ENCODE assay signal across 1 cellular context in the genomic region with DNA sequence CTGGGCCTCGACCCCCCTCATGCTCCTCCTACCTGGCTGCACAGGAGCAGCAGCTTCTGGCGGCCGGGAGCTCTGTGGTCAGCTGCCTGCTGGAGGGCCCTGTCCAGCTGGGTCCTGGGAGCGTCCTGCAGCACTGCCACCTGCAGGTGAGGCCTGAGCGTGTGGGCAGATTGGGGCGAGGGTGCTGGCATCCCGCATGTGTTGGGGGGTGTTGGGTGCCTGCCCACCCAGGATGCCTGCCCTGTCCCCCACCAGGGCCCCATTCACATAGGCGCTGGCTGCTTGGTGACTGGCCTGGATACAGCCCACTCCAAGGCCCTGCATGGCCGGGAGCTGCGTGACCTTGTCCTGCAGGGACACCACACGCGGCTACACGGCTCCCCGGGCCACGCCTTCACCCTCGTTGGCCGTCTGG.
TF ChIP-seq lines count a peak whose summit lies in the region.

No MANE protein-coding gene starts in this region.

TF ChIP-seq in HepG2, 621 proteins besides CTCF, POLR2A, EP300 and RAD21 (continued from another document):
- TF ChIP-seq, protein P1, sequence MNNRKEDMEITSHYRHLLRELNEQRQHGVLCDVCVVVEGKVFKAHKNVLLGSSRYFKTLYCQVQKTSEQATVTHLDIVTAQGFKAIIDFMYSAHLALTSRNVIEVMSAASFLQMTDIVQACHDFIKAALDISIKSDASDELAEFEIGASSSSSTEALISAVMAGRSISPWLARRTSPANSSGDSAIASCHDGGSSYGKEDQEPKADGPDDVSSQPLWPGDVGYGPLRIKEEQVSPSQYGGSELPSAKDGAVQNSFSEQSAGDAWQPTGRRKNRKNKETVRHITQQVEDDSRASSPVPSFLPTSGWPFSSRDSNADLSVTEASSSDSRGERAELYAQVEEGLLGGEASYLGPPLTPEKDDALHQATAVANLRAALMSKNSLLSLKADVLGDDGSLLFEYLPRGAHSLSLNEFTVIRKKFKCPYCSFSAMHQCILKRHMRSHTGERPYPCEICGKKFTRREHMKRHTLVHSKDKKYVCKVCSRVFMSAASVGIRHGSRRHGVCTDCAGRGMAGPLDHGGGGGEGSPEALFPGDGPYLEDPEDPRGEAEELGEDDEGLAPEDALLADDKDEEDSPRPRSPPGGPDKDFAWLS (CRISPR knock-in tag; IDR thresholded peaks at IDR 0.05; ENCODE audit: borderline replicate concordance), result peak; percentile 93
- TF ChIP-seq ZNF788 (CRISPR knock-in tag; IDR thresholded peaks at IDR 0.05; ENCODE audit: borderline replicate concordance) (peak; percentile 51; the same call in 1 of the 2 replicates), ZFX (CRISPR knock-in tag; IDR thresholded peaks at IDR 0.05; ENCODE audit: low read depth) (peak; percentile 78), SALL1 (CRISPR knock-in tag; IDR thresholded peaks at IDR 0.05) (peak; percentile 65), ZKSCAN5 (CRISPR knock-in tag; IDR thresholded peaks at IDR 0.05) (no peak), ZNF543 (CRISPR knock-in tag; IDR thresholded peaks at IDR 0.05) (no peak), HOXA3 (CRISPR knock-in tag; IDR thresholded peaks at IDR 0.05) (peak; percentile 29), BORCS8-MEF2B (CRISPR knock-in tag; IDR thresholded peaks at IDR 0.05) (peak; percentile 70; the same call in 1 of the 2 replicates), ZNF292 (CRISPR knock-in tag; IDR thresholded peaks at IDR 0.05; ENCODE audit: borderline replicate concordance, low read depth) (peak; percentile 89; the same call in 1 of the 2 replicates), JUND (CRISPR knock-in tag; IDR thresholded peaks at IDR 0.05) (no peak), RXRB (CRISPR knock-in tag; IDR thresholded peaks at IDR 0.05; ENCODE audit: borderline replicate concordance) (0 out of 2 replicates have a peak, but pooled peaks have one; percentile 25), GTF3A (CRISPR knock-in tag; conservative IDR thresholded peaks at IDR 0.05) (peak; percentile 92; the same call in 1 of the 2 replicates), SALL2 (CRISPR knock-in tag; IDR thresholded peaks at IDR 0.05) (0 out of 2 replicates have a peak, but pooled peaks have one; percentile 60), ZNF792 (CRISPR knock-in tag; IDR thresholded peaks at IDR 0.05) (no peak), ZFP36 (IDR thresholded peaks at IDR 0.05; ENCODE audit: borderline replicate concordance, low read depth, low read length, partially characterized antibody) (peak; percentile 48)
- TF ChIP-seq, protein P2, sequence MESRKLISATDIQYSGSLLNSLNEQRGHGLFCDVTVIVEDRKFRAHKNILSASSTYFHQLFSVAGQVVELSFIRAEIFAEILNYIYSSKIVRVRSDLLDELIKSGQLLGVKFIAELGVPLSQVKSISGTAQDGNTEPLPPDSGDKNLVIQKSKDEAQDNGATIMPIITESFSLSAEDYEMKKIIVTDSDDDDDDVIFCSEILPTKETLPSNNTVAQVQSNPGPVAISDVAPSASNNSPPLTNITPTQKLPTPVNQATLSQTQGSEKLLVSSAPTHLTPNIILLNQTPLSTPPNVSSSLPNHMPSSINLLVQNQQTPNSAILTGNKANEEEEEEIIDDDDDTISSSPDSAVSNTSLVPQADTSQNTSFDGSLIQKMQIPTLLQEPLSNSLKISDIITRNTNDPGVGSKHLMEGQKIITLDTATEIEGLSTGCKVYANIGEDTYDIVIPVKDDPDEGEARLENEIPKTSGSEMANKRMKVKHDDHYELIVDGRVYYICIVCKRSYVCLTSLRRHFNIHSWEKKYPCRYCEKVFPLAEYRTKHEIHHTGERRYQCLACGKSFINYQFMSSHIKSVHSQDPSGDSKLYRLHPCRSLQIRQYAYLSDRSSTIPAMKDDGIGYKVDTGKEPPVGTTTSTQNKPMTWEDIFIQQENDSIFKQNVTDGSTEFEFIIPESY (CRISPR knock-in tag; IDR thresholded peaks at IDR 0.05), result peak; percentile 88; the same call in 1 of the 2 replicates
- TF ChIP-seq, protein P3, sequence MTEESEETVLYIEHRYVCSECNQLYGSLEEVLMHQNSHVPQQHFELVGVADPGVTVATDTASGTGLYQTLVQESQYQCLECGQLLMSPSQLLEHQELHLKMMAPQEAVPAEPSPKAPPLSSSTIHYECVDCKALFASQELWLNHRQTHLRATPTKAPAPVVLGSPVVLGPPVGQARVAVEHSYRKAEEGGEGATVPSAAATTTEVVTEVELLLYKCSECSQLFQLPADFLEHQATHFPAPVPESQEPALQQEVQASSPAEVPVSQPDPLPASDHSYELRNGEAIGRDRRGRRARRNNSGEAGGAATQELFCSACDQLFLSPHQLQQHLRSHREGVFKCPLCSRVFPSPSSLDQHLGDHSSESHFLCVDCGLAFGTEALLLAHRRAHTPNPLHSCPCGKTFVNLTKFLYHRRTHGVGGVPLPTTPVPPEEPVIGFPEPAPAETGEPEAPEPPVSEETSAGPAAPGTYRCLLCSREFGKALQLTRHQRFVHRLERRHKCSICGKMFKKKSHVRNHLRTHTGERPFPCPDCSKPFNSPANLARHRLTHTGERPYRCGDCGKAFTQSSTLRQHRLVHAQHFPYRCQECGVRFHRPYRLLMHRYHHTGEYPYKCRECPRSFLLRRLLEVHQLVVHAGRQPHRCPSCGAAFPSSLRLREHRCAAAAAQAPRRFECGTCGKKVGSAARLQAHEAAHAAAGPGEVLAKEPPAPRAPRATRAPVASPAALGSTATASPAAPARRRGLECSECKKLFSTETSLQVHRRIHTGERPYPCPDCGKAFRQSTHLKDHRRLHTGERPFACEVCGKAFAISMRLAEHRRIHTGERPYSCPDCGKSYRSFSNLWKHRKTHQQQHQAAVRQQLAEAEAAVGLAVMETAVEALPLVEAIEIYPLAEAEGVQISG (CRISPR knock-in tag; IDR thresholded peaks at IDR 0.05), result peak; percentile 96
- TF ChIP-seq, protein P4, sequence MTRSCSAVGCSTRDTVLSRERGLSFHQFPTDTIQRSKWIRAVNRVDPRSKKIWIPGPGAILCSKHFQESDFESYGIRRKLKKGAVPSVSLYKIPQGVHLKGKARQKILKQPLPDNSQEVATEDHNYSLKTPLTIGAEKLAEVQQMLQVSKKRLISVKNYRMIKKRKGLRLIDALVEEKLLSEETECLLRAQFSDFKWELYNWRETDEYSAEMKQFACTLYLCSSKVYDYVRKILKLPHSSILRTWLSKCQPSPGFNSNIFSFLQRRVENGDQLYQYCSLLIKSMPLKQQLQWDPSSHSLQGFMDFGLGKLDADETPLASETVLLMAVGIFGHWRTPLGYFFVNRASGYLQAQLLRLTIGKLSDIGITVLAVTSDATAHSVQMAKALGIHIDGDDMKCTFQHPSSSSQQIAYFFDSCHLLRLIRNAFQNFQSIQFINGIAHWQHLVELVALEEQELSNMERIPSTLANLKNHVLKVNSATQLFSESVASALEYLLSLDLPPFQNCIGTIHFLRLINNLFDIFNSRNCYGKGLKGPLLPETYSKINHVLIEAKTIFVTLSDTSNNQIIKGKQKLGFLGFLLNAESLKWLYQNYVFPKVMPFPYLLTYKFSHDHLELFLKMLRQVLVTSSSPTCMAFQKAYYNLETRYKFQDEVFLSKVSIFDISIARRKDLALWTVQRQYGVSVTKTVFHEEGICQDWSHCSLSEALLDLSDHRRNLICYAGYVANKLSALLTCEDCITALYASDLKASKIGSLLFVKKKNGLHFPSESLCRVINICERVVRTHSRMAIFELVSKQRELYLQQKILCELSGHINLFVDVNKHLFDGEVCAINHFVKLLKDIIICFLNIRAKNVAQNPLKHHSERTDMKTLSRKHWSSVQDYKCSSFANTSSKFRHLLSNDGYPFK (CRISPR knock-in tag; IDR thresholded peaks at IDR 0.05; ENCODE audit: borderline replicate concordance), result peak; percentile 63; the same call in 1 of the 2 replicates
- TF ChIP-seq, protein P5, sequence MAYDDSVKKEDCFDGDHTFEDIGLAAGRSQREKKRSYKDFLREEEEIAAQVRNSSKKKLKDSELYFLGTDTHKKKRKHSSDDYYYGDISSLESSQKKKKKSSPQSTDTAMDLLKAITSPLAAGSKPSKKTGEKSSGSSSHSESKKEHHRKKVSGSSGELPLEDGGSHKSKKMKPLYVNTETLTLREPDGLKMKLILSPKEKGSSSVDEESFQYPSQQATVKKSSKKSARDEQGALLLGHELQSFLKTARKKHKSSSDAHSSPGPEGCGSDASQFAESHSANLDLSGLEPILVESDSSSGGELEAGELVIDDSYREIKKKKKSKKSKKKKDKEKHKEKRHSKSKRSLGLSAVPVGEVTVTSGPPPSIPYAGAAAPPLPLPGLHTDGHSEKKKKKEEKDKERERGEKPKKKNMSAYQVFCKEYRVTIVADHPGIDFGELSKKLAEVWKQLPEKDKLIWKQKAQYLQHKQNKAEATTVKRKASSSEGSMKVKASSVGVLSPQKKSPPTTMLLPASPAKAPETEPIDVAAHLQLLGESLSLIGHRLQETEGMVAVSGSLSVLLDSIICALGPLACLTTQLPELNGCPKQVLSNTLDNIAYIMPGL (CRISPR knock-in tag; IDR thresholded peaks at IDR 0.05; ENCODE audit: borderline replicate concordance in 1 of 2, low read depth in 1 of 2), result peak; percentile 78 to 89
- TF ChIP-seq, protein P6, sequence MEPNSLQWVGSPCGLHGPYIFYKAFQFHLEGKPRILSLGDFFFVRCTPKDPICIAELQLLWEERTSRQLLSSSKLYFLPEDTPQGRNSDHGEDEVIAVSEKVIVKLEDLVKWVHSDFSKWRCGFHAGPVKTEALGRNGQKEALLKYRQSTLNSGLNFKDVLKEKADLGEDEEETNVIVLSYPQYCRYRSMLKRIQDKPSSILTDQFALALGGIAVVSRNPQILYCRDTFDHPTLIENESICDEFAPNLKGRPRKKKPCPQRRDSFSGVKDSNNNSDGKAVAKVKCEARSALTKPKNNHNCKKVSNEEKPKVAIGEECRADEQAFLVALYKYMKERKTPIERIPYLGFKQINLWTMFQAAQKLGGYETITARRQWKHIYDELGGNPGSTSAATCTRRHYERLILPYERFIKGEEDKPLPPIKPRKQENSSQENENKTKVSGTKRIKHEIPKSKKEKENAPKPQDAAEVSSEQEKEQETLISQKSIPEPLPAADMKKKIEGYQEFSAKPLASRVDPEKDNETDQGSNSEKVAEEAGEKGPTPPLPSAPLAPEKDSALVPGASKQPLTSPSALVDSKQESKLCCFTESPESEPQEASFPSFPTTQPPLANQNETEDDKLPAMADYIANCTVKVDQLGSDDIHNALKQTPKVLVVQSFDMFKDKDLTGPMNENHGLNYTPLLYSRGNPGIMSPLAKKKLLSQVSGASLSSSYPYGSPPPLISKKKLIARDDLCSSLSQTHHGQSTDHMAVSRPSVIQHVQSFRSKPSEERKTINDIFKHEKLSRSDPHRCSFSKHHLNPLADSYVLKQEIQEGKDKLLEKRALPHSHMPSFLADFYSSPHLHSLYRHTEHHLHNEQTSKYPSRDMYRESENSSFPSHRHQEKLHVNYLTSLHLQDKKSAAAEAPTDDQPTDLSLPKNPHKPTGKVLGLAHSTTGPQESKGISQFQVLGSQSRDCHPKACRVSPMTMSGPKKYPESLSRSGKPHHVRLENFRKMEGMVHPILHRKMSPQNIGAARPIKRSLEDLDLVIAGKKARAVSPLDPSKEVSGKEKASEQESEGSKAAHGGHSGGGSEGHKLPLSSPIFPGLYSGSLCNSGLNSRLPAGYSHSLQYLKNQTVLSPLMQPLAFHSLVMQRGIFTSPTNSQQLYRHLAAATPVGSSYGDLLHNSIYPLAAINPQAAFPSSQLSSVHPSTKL (CRISPR knock-in tag; IDR thresholded peaks at IDR 0.05), result 0 out of 2 replicates have a peak, but pooled peaks have one; percentile 19
- TF ChIP-seq, protein P7, sequence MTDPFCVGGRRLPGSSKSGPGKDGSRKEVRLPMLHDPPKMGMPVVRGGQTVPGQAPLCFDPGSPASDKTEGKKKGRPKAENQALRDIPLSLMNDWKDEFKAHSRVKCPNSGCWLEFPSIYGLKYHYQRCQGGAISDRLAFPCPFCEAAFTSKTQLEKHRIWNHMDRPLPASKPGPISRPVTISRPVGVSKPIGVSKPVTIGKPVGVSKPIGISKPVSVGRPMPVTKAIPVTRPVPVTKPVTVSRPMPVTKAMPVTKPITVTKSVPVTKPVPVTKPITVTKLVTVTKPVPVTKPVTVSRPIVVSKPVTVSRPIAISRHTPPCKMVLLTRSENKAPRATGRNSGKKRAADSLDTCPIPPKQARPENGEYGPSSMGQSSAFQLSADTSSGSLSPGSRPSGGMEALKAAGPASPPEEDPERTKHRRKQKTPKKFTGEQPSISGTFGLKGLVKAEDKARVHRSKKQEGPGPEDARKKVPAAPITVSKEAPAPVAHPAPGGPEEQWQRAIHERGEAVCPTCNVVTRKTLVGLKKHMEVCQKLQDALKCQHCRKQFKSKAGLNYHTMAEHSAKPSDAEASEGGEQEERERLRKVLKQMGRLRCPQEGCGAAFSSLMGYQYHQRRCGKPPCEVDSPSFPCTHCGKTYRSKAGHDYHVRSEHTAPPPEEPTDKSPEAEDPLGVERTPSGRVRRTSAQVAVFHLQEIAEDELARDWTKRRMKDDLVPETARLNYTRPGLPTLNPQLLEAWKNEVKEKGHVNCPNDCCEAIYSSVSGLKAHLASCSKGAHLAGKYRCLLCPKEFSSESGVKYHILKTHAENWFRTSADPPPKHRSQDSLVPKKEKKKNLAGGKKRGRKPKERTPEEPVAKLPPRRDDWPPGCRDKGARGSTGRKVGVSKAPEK (CRISPR knock-in tag; IDR thresholded peaks at IDR 0.05; ENCODE audit: borderline replicate concordance), result no peak
- TF ChIP-seq, protein P8, sequence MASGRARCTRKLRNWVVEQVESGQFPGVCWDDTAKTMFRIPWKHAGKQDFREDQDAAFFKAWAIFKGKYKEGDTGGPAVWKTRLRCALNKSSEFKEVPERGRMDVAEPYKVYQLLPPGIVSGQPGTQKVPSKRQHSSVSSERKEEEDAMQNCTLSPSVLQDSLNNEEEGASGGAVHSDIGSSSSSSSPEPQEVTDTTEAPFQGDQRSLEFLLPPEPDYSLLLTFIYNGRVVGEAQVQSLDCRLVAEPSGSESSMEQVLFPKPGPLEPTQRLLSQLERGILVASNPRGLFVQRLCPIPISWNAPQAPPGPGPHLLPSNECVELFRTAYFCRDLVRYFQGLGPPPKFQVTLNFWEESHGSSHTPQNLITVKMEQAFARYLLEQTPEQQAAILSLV (CRISPR knock-in tag; IDR thresholded peaks at IDR 0.05; ENCODE audit: borderline replicate concordance), result 0 out of 2 replicates have a peak, but pooled peaks have one; percentile 55
- TF ChIP-seq, protein P9, sequence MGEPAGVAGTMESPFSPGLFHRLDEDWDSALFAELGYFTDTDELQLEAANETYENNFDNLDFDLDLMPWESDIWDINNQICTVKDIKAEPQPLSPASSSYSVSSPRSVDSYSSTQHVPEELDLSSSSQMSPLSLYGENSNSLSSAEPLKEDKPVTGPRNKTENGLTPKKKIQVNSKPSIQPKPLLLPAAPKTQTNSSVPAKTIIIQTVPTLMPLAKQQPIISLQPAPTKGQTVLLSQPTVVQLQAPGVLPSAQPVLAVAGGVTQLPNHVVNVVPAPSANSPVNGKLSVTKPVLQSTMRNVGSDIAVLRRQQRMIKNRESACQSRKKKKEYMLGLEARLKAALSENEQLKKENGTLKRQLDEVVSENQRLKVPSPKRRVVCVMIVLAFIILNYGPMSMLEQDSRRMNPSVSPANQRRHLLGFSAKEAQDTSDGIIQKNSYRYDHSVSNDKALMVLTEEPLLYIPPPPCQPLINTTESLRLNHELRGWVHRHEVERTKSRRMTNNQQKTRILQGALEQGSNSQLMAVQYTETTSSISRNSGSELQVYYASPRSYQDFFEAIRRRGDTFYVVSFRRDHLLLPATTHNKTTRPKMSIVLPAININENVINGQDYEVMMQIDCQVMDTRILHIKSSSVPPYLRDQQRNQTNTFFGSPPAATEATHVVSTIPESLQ (CRISPR knock-in tag; conservative IDR thresholded peaks at IDR 0.05), result no peak
- TF ChIP-seq, protein P10, sequence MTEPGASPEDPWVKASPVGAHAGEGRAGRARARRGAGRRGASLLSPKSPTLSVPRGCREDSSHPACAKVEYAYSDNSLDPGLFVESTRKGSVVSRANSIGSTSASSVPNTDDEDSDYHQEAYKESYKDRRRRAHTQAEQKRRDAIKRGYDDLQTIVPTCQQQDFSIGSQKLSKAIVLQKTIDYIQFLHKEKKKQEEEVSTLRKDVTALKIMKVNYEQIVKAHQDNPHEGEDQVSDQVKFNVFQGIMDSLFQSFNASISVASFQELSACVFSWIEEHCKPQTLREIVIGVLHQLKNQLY (CRISPR knock-in tag; IDR thresholded peaks at IDR 0.05), result no peak
